Comparison of ENCODE assay signal across 8 cellular contexts in genomic region chr1:44739361-44740178, GRCh38. TPM values are rescaled to one million over a fixed set of nuclear protein-coding genes. Genes with fewer than 3 reads are reported as not detected.
DNase-seq lines count a peak whose midpoint lies in the region; ATAC-seq and TF ChIP-seq lines count a peak whose summit lies in the region.

KIF2C (plus strand) TSS chr1:44739837; CDS start chr1:44739933, 96 bp downstream.

- peak; percentile 94 for ATAC-seq in HG03439 (IDR thresholded peaks at IDR 0.05; ENCODE audit: unreplicated experiment)

- peak; percentile 95 to 97 for DNase-seq in AML-193 (lab: John Stamatoyannopoulos, UW)
- peak; percentile 97 for DNase-seq in NCI-H510A treated with DMSO at 0.1 percent for 48 hours (lab: John Stamatoyannopoulos, UW)
- peak; percentile 95 to 96 for DNase-seq in activated CD4-positive, alpha-beta T cell treated with anti-CD3 and anti-CD28 coated beads for 24 hours (ENCODE audit: low read depth in 2 of 2)
- DNase-seq in choroid plexus epithelial cell (ENCODE audit: low read depth) = peak; percentile 99
- DNase-seq in kidney epithelial cell (ENCODE audit: low read depth) = peak; percentile 90
- DNase-seq in stimulated activated CD4-positive, alpha-beta T cell treated with anti-CD3 and anti-CD28 coated beads, Interleukin-15, amount 100 ng/mL, for 48 hours (ENCODE audit: low read depth in 2 of 2) = peak; percentile 95 to 98

- peak; percentile 96 for TF ChIP-seq POLR2A in GM19193 (IDR thresholded peaks at IDR 0.05; ENCODE audit: extremely low read depth, insufficient read depth, insufficient read length)

- no peaks in the 10 kb centered on the region for H3K27me3 ChIP-seq in kidney epithelial cell (ENCODE audit: control insufficient read depth, insufficient read depth, low read length)

- peak within 1 kb of the TSS; percentile 65 for H3K4me3 ChIP-seq in choroid plexus epithelial cell (ENCODE audit: low read depth, low read length)
- H3K4me3 ChIP-seq in kidney epithelial cell (ENCODE audit: low read depth, low read length) = peak within 1 kb of the TSS; percentile 48

- no peaks in the 10 kb centered on the region for H3K36me3 ChIP-seq in kidney epithelial cell (ENCODE audit: control insufficient read depth, insufficient read depth, low read length)

- TF ChIP-seq CTCF in choroid plexus epithelial cell (conservative IDR thresholded peaks at IDR 0.05; ENCODE audit: low read depth, low read length) (no peak), kidney epithelial cell (IDR thresholded peaks at IDR 0.05; ENCODE audit: insufficient read depth, low read length, poor library complexity, severe bottlenecking) (no peak)

RNA-seq across cellular contexts. Expression of gene KIF2C, which starts in this region (rescaled TPM):
- total RNA-seq in kidney epithelial cell = 9.5 and 11.8 TPM in 2 replicates

Comparison
In these comparisons a context has a peak if more than half of its experiments do, and no peak if none do; other contexts are left out.
1. Peak in every context shown above with its lines: DNase-seq, ATAC-seq and H3K4me3 ChIP-seq.